In the genomic region with DNA sequence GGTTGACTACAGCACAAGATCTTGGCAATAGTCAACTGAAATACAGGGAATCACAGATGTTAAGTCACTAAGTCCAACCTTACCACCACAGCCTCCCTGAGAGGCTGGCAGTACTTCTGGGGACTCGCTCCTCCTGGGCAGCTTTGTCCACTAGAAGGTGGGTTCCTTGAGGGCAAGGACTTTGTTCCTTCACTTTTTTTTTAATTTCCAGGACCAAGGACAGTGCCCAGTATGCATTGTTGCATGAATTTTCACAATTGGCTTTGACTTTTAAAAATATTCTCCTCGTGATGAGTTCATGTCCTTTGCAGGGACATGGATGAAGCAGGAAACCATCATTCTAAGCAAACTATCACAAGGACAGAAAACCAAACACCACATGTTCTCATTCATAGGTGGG, we compare ENCODE assay signal across 4 cellular contexts.
TF ChIP-seq lines count a peak whose summit lies in the region.

No MANE protein-coding gene starts in this region.

TF ChIP-seq in SK-N-SH, 30 proteins besides CTCF, POLR2A, EP300 and RAD21 (continued from another document and continues in another):
- TF ChIP-seq NFIC (IDR thresholded peaks at IDR 0.05; ENCODE audit: borderline replicate concordance) (no peak), TAF1 (IDR thresholded peaks at IDR 0.05; ENCODE audit: borderline replicate concordance, low read depth, low read length) (no peak)
- TF ChIP-seq, protein P1, sequence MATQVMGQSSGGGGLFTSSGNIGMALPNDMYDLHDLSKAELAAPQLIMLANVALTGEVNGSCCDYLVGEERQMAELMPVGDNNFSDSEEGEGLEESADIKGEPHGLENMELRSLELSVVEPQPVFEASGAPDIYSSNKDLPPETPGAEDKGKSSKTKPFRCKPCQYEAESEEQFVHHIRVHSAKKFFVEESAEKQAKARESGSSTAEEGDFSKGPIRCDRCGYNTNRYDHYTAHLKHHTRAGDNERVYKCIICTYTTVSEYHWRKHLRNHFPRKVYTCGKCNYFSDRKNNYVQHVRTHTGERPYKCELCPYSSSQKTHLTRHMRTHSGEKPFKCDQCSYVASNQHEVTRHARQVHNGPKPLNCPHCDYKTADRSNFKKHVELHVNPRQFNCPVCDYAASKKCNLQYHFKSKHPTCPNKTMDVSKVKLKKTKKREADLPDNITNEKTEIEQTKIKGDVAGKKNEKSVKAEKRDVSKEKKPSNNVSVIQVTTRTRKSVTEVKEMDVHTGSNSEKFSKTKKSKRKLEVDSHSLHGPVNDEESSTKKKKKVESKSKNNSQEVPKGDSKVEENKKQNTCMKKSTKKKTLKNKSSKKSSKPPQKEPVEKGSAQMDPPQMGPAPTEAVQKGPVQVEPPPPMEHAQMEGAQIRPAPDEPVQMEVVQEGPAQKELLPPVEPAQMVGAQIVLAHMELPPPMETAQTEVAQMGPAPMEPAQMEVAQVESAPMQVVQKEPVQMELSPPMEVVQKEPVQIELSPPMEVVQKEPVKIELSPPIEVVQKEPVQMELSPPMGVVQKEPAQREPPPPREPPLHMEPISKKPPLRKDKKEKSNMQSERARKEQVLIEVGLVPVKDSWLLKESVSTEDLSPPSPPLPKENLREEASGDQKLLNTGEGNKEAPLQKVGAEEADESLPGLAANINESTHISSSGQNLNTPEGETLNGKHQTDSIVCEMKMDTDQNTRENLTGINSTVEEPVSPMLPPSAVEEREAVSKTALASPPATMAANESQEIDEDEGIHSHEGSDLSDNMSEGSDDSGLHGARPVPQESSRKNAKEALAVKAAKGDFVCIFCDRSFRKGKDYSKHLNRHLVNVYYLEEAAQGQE (IDR thresholded peaks at IDR 0.05; ENCODE audit: low read depth, low read length) = peak; percentile 60; the same call in 1 of the 2 replicates
- TF ChIP-seq, protein P2, sequence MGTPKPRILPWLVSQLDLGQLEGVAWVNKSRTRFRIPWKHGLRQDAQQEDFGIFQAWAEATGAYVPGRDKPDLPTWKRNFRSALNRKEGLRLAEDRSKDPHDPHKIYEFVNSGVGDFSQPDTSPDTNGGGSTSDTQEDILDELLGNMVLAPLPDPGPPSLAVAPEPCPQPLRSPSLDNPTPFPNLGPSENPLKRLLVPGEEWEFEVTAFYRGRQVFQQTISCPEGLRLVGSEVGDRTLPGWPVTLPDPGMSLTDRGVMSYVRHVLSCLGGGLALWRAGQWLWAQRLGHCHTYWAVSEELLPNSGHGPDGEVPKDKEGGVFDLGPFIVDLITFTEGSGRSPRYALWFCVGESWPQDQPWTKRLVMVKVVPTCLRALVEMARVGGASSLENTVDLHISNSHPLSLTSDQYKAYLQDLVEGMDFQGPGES (IDR thresholded peaks at IDR 0.05; ENCODE audit: low read depth, low read length) = no peak

TF ChIP-seq in SK-N-SH treated with all-trans-retinoic acid at 6 μM for 48 hours, 23 proteins besides CTCF, POLR2A, EP300 and RAD21 (continued from another document):
- TF ChIP-seq BACH2 (CRISPR knock-in tag; IDR thresholded peaks at IDR 0.05; ENCODE audit: borderline replicate concordance) (no peak), ZNF8 (CRISPR knock-in tag; IDR thresholded peaks at IDR 0.05) (no peak), RARB (CRISPR knock-in tag; IDR thresholded peaks at IDR 0.05) (no peak), ZFP30 (CRISPR knock-in tag; IDR thresholded peaks at IDR 0.05) (no peak), ZNF565 (CRISPR knock-in tag; conservative IDR thresholded peaks at IDR 0.05; ENCODE audit: low read depth) (no peak), ZFP3 (CRISPR knock-in tag; IDR thresholded peaks at IDR 0.05) (no peak), OSR1 (CRISPR knock-in tag; IDR thresholded peaks at IDR 0.05) (no peak), TOX (CRISPR knock-in tag; IDR thresholded peaks at IDR 0.05; ENCODE audit: borderline replicate concordance) (no peak)
- TF ChIP-seq, protein P3, sequence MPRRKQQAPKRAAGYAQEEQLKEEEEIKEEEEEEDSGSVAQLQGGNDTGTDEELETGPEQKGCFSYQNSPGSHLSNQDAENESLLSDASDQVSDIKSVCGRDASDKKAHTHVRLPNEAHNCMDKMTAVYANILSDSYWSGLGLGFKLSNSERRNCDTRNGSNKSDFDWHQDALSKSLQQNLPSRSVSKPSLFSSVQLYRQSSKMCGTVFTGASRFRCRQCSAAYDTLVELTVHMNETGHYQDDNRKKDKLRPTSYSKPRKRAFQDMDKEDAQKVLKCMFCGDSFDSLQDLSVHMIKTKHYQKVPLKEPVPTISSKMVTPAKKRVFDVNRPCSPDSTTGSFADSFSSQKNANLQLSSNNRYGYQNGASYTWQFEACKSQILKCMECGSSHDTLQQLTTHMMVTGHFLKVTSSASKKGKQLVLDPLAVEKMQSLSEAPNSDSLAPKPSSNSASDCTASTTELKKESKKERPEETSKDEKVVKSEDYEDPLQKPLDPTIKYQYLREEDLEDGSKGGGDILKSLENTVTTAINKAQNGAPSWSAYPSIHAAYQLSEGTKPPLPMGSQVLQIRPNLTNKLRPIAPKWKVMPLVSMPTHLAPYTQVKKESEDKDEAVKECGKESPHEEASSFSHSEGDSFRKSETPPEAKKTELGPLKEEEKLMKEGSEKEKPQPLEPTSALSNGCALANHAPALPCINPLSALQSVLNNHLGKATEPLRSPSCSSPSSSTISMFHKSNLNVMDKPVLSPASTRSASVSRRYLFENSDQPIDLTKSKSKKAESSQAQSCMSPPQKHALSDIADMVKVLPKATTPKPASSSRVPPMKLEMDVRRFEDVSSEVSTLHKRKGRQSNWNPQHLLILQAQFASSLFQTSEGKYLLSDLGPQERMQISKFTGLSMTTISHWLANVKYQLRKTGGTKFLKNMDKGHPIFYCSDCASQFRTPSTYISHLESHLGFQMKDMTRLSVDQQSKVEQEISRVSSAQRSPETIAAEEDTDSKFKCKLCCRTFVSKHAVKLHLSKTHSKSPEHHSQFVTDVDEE (CRISPR knock-in tag; IDR thresholded peaks at IDR 0.05) = no peak
- TF ChIP-seq, protein P4, sequence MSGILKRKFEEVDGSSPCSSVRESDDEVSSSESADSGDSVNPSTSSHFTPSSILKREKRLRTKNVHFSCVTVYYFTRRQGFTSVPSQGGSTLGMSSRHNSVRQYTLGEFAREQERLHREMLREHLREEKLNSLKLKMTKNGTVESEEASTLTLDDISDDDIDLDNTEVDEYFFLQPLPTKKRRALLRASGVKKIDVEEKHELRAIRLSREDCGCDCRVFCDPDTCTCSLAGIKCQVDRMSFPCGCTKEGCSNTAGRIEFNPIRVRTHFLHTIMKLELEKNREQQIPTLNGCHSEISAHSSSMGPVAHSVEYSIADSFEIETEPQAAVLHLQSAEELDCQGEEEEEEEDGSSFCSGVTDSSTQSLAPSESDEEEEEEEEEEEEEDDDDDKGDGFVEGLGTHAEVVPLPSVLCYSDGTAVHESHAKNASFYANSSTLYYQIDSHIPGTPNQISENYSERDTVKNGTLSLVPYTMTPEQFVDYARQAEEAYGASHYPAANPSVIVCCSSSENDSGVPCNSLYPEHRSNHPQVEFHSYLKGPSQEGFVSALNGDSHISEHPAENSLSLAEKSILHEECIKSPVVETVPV (CRISPR knock-in tag; IDR thresholded peaks at IDR 0.05) = no peak

TF ChIP-seq in HEK293, 187 proteins besides CTCF, POLR2A, EP300 and RAD21 (continued from another document):
- TF ChIP-seq, protein P1 (tag by site-specific recombination; IDR thresholded peaks at IDR 0.05) = peak; percentile 90

TF ChIP-seq in K562, 482 proteins besides CTCF, POLR2A, EP300 and RAD21 (continued from another document):
- no peak for TF ChIP-seq ZNF785 (CRISPR knock-in tag; IDR thresholded peaks at IDR 0.05)
- peak; percentile 80 for TF ChIP-seq EHMT2 (IDR thresholded peaks at IDR 0.05)
- TF ChIP-seq MEF2D (tag; conservative IDR thresholded peaks at IDR 0.05; ENCODE audit: low read depth) = no peak
- TF ChIP-seq ZNF384 (IDR thresholded peaks at IDR 0.05; ENCODE audit: low read depth, low read length) = peak; percentile 55
TF ChIP-seq in K562: peak in this region for 3.
